ENCODE assay signal across 17 cellular contexts in the genomic region with DNA sequence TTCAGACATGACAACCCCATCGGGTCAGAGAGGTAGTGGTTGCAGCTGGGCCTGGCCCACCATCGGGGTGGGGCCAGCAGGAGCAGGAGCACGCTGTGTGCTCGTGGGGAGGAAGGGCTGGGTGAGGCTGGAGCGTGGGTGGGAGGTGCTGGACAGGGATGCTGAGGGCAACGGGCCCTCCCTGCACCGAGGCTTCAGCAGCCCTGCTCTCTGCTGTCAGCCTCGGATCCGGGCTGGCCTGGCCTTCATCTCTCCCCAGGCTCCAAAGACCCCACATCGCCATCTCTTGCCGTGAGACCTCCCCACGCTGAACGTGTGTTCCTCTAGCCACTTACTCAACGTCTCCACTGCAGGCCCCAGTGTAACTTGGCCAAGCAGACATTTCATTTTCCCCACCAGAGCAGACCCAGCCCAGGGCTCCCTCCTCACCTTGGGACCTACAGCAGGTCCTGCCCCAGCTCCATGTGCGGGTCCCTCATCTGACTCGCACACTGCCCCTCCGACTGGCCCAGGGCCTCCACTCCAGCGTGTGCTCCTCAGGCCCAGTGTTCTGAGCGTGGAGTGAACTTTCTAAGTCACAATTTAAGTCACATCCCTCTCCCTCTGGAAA.
DNase-seq lines count a peak whose midpoint lies in the region; ATAC-seq, FAIRE-seq and TF ChIP-seq lines count a peak whose summit lies in the region.
"Had no signal": no experiment of that assay in that cellular context is flagged by ENCODE, and none has a peak within 500 bp of the region (broad histone marks: within the 10 kb centered on the region; RNA-seq: fewer than 3 reads in every experiment).

No MANE protein-coding gene starts in this region.

- TF ChIP-seq EP300 in H1 (IDR thresholded peaks at IDR 0.05; ENCODE audit: borderline replicate concordance in 1 of 2, low read depth in 2 of 2, low read length in 2 of 2): no peak

- H2BK12ac ChIP-seq in H1 (ENCODE audit: low read depth, low read length) (peak overlapping the region; percentile 68; the same call in 1 of the 2 replicates), neuronal stem cell (ENCODE audit: low read length) (no peak overlapping the region)

- no peak overlapping the region for H2AK5ac ChIP-seq in H1 (ENCODE audit: low read depth, low read length)
- H2AK5ac ChIP-seq in neuronal stem cell (ENCODE audit: low read depth, low read length): peak overlapping the region; percentile 67

- no peak for TF ChIP-seq RAD21 in H1 (IDR thresholded peaks at IDR 0.05 in 1 of 2, conservative IDR thresholded peaks at IDR 0.05 in 1 of 2; ENCODE audit: low read depth in 2 of 2, low read length in 2 of 2)

- H2BK15ac ChIP-seq in H1 (ENCODE audit: low read length) (peak overlapping the region; percentile 61; the same call in 1 of the 2 replicates), neuronal stem cell (ENCODE audit: low read length) (peak overlapping the region; percentile 50)

- peak; percentile 6 for ATAC-seq in aorta (ENCODE audit: low FRiP score)

- FAIRE-seq in H1 (lab: Jason Lieb, UNC) (no peak), kidney (lab: Jason Lieb, UNC) (no peak), GM12892 (lab: Jason Lieb, UNC) (no peak)
- FAIRE-seq: A549, D721Med had no signal

- no peak overlapping the region for H3K27ac Mint-ChIP-seq in nephron progenitor cell
- H3K27ac Mint-ChIP-seq: CD4-positive, alpha-beta memory T cell; IgD-negative memory B cell had no signal

- no peaks in the 10 kb centered on the region for H3K27me3 ChIP-seq in H1 (replicated peaks in 1 of 4; ENCODE audit: control insufficient read depth in 3 of 4, extremely low read depth in 1 of 4, insufficient read depth in 3 of 4, low read length in 3 of 4)
- peaks cover 0 to 2% (median 0%) of the 10 kb centered on the region in 3 experiments for H3K27me3 ChIP-seq in neuronal stem cell (ENCODE audit: control insufficient read depth in 3 of 3, insufficient read depth in 3 of 3, low read depth in 1 of 3, low read length in 3 of 3)
- H3K27me3 ChIP-seq in aorta (ENCODE audit: control insufficient read depth in 1 of 2, insufficient read depth in 2 of 2, low read length in 1 of 2): no peaks in the 10 kb centered on the region
- H3K27me3 ChIP-seq: BE2C had no signal

- H3K79me1 ChIP-seq in H1 (ENCODE audit: low read depth, low read length) (no peaks in the 10 kb centered on the region), neuronal stem cell (ENCODE audit: low read depth, low read length) (no peaks in the 10 kb centered on the region)

- POLR2A ChIA-PET in H1 (lab: Charles Lee; ENCODE audit: partially characterized antibody): no interaction called here

- H3K9ac ChIP-seq in H1 (replicated peaks in 1 of 4; ENCODE audit: extremely low read depth in 1 of 4, low read depth in 3 of 4, low read length in 3 of 4) (no peak overlapping the region; a peak in 1 of 7 replicates), kidney (ENCODE audit: low read length in 2 of 2) (no peak overlapping the region), neuronal stem cell (ENCODE audit: low read depth, low read length, poor library complexity) (no peak overlapping the region)
- H3K9ac ChIP-seq: GM23248 had no signal

- intact Hi-C loops in kidney (cut with DNase I) (no loop called here), aorta (cut with DNase I) (no loop called here)

- CTCF ChIA-PET in H1 (lab: Charles Lee; ENCODE audit: partially characterized antibody): no interaction called here

- H3K36me3 ChIP-seq in H1 (ENCODE audit: control insufficient read depth in 2 of 4, insufficient read depth in 4 of 4, low read length in 3 of 4) (no peaks in the 10 kb centered on the region; a peak in 1 of 8 replicates), kidney (ENCODE audit: control insufficient read depth in 1 of 2, insufficient read depth in 2 of 2, low read length in 2 of 2) (no peaks in the 10 kb centered on the region), neuronal stem cell (replicated peaks in 1 of 2; ENCODE audit: control insufficient read depth in 2 of 2, insufficient read depth in 2 of 2, low read length in 2 of 2) (no peaks in the 10 kb centered on the region), aorta (ENCODE audit: control insufficient read depth in 1 of 2, insufficient read depth in 2 of 2, low read length in 1 of 2) (no peaks in the 10 kb centered on the region)
- H3K36me3 ChIP-seq: BE2C had no signal

- 89% methylated on average over 14 of the region's 19 CpGs; no CpG with 5 or more reads in 1 of the 2 experiments for WGBS in H1 (ENCODE audit: extremely low coverage in 1 of 2, insufficient coverage in 1 of 2, insufficient read length in 1 of 2, insufficient replicate concordance in 2 of 2, low coverage in 1 of 2, low lambda C conversion rate in 2 of 2, missing lambda C conversion rate in 1 of 2), 2 experiments
- WGBS in neuronal stem cell (ENCODE audit: extremely low coverage in 2 of 2, insufficient read length in 2 of 2, insufficient replicate concordance in 1 of 2), 2 donors: no CpG with 5 or more reads among the region's 19 CpGs
- WGBS in aorta, 2 donors: 81 to 83% methylated on average over 19 of the region's 19 CpGs

- peaks cover 6% of the 10 kb centered on the region for H3K27me3 Mint-ChIP-seq in nephron progenitor cell (ENCODE audit: low read depth, poor library complexity)
- H3K27me3 Mint-ChIP-seq: CD4-positive, alpha-beta memory T cell; IgD-negative memory B cell had no signal

- H3K27ac ChIP-seq in H1 (ENCODE audit: low read depth, low read length): no peak overlapping the region
- no peak overlapping the region for H3K27ac ChIP-seq in kidney (ENCODE audit: low read depth in 2 of 2, low read length in 2 of 2)
- H3K27ac ChIP-seq in neuronal stem cell (replicated peaks; ENCODE audit: low read length): no peak overlapping the region
- no peak overlapping the region for H3K27ac ChIP-seq in aorta (ENCODE audit: low read depth in 1 of 2, low read length in 2 of 2)
- H3K27ac ChIP-seq: A549, C4-2B, GM23248 had no signal

- H4K91ac ChIP-seq in H1 (replicated peaks; ENCODE audit: insufficient read length, low read length): peak overlapping the region; percentile 87
- H4K91ac ChIP-seq in neuronal stem cell (ENCODE audit: low read depth, low read length, poor library complexity): peak overlapping the region; percentile 40

- H2BK20ac ChIP-seq in H1 (ENCODE audit: low read length): peak overlapping the region; percentile 95; the same call in 1 of the 2 replicates

- no peak overlapping the region for H3K18ac ChIP-seq in H1 (ENCODE audit: extremely low read depth, low read length)
- H3K18ac ChIP-seq in neuronal stem cell (ENCODE audit: low read length): peak overlapping the region; percentile 50

- H3K23ac ChIP-seq in H1 (ENCODE audit: insufficient read length) (no peak overlapping the region), neuronal stem cell (ENCODE audit: low read depth, low read length, poor library complexity) (no peak overlapping the region)

- H3K4me3 Mint-ChIP-seq in nephron progenitor cell: no peak overlapping the region
- H3K4me3 Mint-ChIP-seq: CD4-positive, alpha-beta memory T cell; H9; IgD-negative memory B cell had no signal

- H3K4me2 ChIP-seq in H1 (ENCODE audit: insufficient read depth in 1 of 2, low read depth in 2 of 2, low read length in 2 of 2) (no peak overlapping the region), neuronal stem cell (ENCODE audit: insufficient read depth, low read length, poor library complexity, severe bottlenecking) (no peak overlapping the region)
- H3K4me2 ChIP-seq: A549 had no signal

- no peak overlapping the region for H3K4ac ChIP-seq in H1 (replicated peaks; ENCODE audit: insufficient read length, low read depth, low read length)
- no peak overlapping the region for H3K4ac ChIP-seq in neuronal stem cell (ENCODE audit: low read length)

- H3K56ac ChIP-seq in H1 (replicated peaks; ENCODE audit: insufficient read length, low read depth, low read length): no peak overlapping the region

- H4K8ac ChIP-seq in H1 (ENCODE audit: extremely low read depth, insufficient read depth, low read length): no peak overlapping the region; the same call in 1 of the 2 replicates
- H4K8ac ChIP-seq in neuronal stem cell (ENCODE audit: low read depth, low read length): no peak overlapping the region

- H2AFZ ChIP-seq in H1 (ENCODE audit: low read length): no peak overlapping the region
- H2AFZ ChIP-seq in neuronal stem cell (ENCODE audit: low read length): no peak overlapping the region
- H2AFZ ChIP-seq: GM23248 had no signal

- H3K14ac ChIP-seq in H1 (ENCODE audit: insufficient read length) (no peak overlapping the region), neuronal stem cell (ENCODE audit: low read length) (no peak overlapping the region)

- H2BK5ac ChIP-seq in H1 (ENCODE audit: low read depth, low read length): peak overlapping the region; percentile 60; the same call in 1 of the 2 replicates
- H2BK5ac ChIP-seq in neuronal stem cell (ENCODE audit: low read length): no peak overlapping the region

- H3K4me1 Mint-ChIP-seq in nephron progenitor cell: peaks cover 23% of the 10 kb centered on the region

- no peaks in the 10 kb centered on the region; a peak in 1 of 4 replicates for H3K9me3 ChIP-seq in H1 (ENCODE audit: insufficient read depth in 2 of 2, low read depth in 1 of 2, low read length in 1 of 2)
- peaks cover 0 to 2% of the 10 kb centered on the region in 2 donors for H3K9me3 ChIP-seq in kidney (ENCODE audit: control insufficient read depth in 1 of 2, low read length in 2 of 2)
- peaks cover 6 to 12% of the 10 kb centered on the region in 2 donors for H3K9me3 ChIP-seq in neuronal stem cell (replicated peaks in 1 of 2; ENCODE audit: control insufficient read depth in 2 of 2, insufficient read depth in 1 of 2, low read depth in 1 of 2, low read length in 2 of 2)
- H3K9me3 ChIP-seq in aorta (ENCODE audit: control insufficient read depth, low read length): peaks cover 9% of the 10 kb centered on the region
- H3K9me3 ChIP-seq: A549, BE2C had no signal

- TF ChIP-seq CTCF in H1 (IDR thresholded peaks at IDR 0.05; ENCODE audit: control extremely low read depth in 1 of 3, insufficient read depth in 1 of 3, low read depth in 1 of 3, low read length in 3 of 3) (no peak), kidney (IDR thresholded peaks at IDR 0.05; ENCODE audit: borderline replicate concordance, extremely low read depth, insufficient read depth) (no peak), nephron progenitor cell (IDR thresholded peaks at IDR 0.05) (no peak)

- no peaks in the 10 kb centered on the region; the same call in 1 of the 2 replicates for H3K23me2 ChIP-seq in H1 (ENCODE audit: low read depth, low read length)

- H4K20me1 ChIP-seq in H1 (replicated peaks in 1 of 2; ENCODE audit: control insufficient read depth in 1 of 2, insufficient read depth in 2 of 2, low read length in 2 of 2): no peaks in the 10 kb centered on the region

- no peak for TF ChIP-seq POLR2A in H1 (IDR thresholded peaks at IDR 0.05; ENCODE audit: control extremely low read depth in 1 of 2, low read depth in 2 of 2, low read length in 2 of 2)
- TF ChIP-seq POLR2A in GM12892 (IDR thresholded peaks at IDR 0.05; ENCODE audit: low read depth, low read length): no peak

- H3K9me3 Mint-ChIP-seq in nephron progenitor cell: peaks cover 8% of the 10 kb centered on the region
- H3K9me3 Mint-ChIP-seq: CD4-positive, alpha-beta memory T cell had no signal

- no peaks in the 10 kb centered on the region for H3K79me2 ChIP-seq in H1 (ENCODE audit: control insufficient read depth in 1 of 2, insufficient read depth in 2 of 2, low read length in 2 of 2)

- DNase-seq in H1 (ENCODE audit: low read depth in 1 of 2, low spot score in 2 of 2): no peak
- DNase-seq in kidney: peak; percentile 45
- DNase-seq in neuronal stem cell (ENCODE audit: low spot score): no peak
- DNase-seq in aorta: peak; percentile 21 to 59
- DNase-seq in nephron progenitor cell: no peak
- DNase-seq in GM12892 (ENCODE audit: insufficient read length): no peak
- DNase-seq: BE2C; CD4-positive, alpha-beta memory T cell; DMS153; DND-41; GF-D8; GM23248; H9 had no signal

- H3K4me1 ChIP-seq in H1 (replicated peaks in 1 of 4; ENCODE audit: control insufficient read depth in 3 of 4, insufficient read depth in 4 of 4, low read length in 3 of 4) (peaks cover 7 to 18% (median 11%) of the 10 kb centered on the region in 4 experiments; a peak in 6 of 7 replicates), kidney (ENCODE audit: control insufficient read depth in 1 of 2, insufficient read depth in 1 of 2, low read depth in 1 of 2, low read length in 2 of 2) (no peaks in the 10 kb centered on the region), neuronal stem cell (ENCODE audit: control insufficient read depth in 2 of 2, insufficient read depth in 1 of 2, low read depth in 1 of 2, low read length in 2 of 2) (peaks cover 12 to 14% of the 10 kb centered on the region in 2 donors), aorta (ENCODE audit: control insufficient read depth in 1 of 2, insufficient read depth in 2 of 2, low read length in 2 of 2) (no peaks in the 10 kb centered on the region)
- H3K4me1 ChIP-seq: A549, BE2C had no signal

- no peaks in the 10 kb centered on the region for H3K36me3 Mint-ChIP-seq in nephron progenitor cell (ENCODE audit: low read depth)
- H3K36me3 Mint-ChIP-seq: CD4-positive, alpha-beta memory T cell; IgD-negative memory B cell had no signal

- H3K4me3 ChIP-seq in H1 (ENCODE audit: extremely low read depth in 1 of 4, insufficient read depth in 2 of 4, low read depth in 3 of 4, low read length in 4 of 4) (no peak overlapping the region), kidney (ENCODE audit: low read length in 2 of 2) (no peak overlapping the region), neuronal stem cell (ENCODE audit: low read length in 2 of 2) (peak overlapping the region in 1 of 2 donors; percentile 21), aorta (ENCODE audit: low read length in 2 of 2) (no peak overlapping the region)
- H3K4me3 ChIP-seq: A549, GM23248 had no signal

- H2BK120ac ChIP-seq in H1 (replicated peaks; ENCODE audit: low read depth, low read length) (no peak overlapping the region), neuronal stem cell (ENCODE audit: low read depth, low read length) (no peak overlapping the region)

- no peak overlapping the region for H4K5ac ChIP-seq in H1 (ENCODE audit: insufficient read length, low read depth, low read length)

Comparison
In these comparisons a context has a peak if more than half of its experiments do, and no peak if none do; other contexts are left out.
1. DNase-seq: peak in kidney (single experiment) and aorta (2 of 2); none in H1 (0 of 2), neuronal stem cell (single experiment), nephron progenitor cell (single experiment) and GM12892 (single experiment).